In the genomic region with DNA sequence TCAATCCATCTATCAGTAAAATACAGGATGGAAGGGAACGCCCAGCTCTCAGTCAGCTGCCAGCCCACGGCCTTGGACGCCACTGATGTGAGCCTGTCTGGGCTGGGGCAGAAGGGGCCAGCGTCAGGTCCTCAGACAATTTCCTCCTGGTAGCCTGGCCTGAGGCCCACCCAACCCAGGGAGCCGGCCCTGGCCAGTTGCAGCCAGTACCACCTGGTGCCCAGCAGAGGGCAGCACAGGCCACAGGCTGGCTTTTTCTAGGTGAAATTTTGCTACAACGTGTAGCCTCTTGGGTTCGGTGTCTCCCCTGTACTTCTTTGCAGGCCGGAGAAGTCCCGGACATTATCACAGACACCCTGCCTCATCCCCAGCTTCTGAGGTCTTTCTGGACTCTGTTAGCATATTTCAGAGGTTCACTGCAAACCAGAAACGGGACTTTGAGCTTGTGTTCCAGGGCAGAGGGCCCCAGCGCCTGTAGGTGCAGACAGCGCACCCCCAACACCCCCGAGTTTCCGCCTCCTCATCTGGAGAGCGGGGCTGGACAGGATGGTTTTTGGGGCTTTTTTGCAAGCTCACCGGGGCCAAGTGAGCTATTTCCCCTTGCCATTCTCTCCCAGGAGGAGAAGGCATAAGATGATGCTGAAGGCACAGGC, we compare ENCODE assay signal across 8 cellular contexts. TPM values are rescaled to one million over a fixed set of nuclear protein-coding genes. Genes with fewer than 3 reads are reported as not detected.
A peak's percentile ranks its signal among the peaks of the same experiment; 100 is the strongest.
DNase-seq lines count a peak whose midpoint lies in the region; ATAC-seq, FAIRE-seq and TF ChIP-seq lines count a peak whose summit lies in the region.

No MANE protein-coding gene starts in this region.

- intact Hi-C loops in pancreas (cut with DNase I): loop anchor here (5.0 to 10.0 kb wide), 3 partner anchors 190 to 197 kb away; no protein-coding TSS in a partner anchor

- H3K27me3 ChIP-seq in pancreas: no peaks in the 10 kb centered on the region

- TF ChIP-seq CTCF in pancreas (IDR thresholded peaks at IDR 0.05): peak; percentile 94 to 98 (median 96)

- H3K4me3 ChIP-seq in pancreas: no peak overlapping the region

- DNase-seq in ACHN (peak; percentile 60), GM18507 (ENCODE audit: extremely low spot score, insufficient read length, low read depth) (peak; percentile 32), RPMI7951 (ENCODE audit: low read depth) (peak; percentile 42), glomerular visceral epithelial cell (ENCODE audit: extremely low spot score) (peak; percentile 80), pancreas (peak; percentile 23 to 84 (median 64)), ureter (ENCODE audit: low spot score) (peak; percentile 63)
- peak; percentile 14 to 53 (median 22) for DNase-seq in activated naive CD4-positive, alpha-beta T cell (lab: John Stamatoyannopoulos, UW)

- in situ Hi-C loops in ACHN (cut with HindIII; ENCODE audit: low pct_ligation_motif_present, low pct_unique_long_range_greater_than_20kb, low sequenced_read_pairs): no loop called here

- H3K4me1 ChIP-seq in pancreas: no peaks in the 10 kb centered on the region

- peak; percentile 75 for ATAC-seq in HG03280 (IDR thresholded peaks at IDR 0.05; ENCODE audit: unreplicated experiment)
- ATAC-seq in pancreas: peak; percentile 63 to 98 (median 92)

- H3K9me3 ChIP-seq in pancreas: no peaks in the 10 kb centered on the region

- FAIRE-seq in GM18507 (lab: Jason Lieb, UNC): peak; percentile 74
- FAIRE-seq in pancreas (lab: Jason Lieb, UNC): no peak

- H3K27ac ChIP-seq in pancreas: no peak overlapping the region

- WGBS in pancreas, 2 donors: 31 to 36% methylated on average over 16 of the region's 16 CpGs

- no peaks in the 10 kb centered on the region for H3K36me3 ChIP-seq in pancreas

RNA-seq across cellular contexts. Expression of gene KCNMB1, which starts 45.9 kb away (rescaled TPM):
- not detected in 2 replicates for total RNA-seq in RPMI7951 (2014; rRNA removed; shearing (Covaris generic))
- total RNA-seq in pancreas (under 1 TPM; 0.05 to 0.94 (median 0.26) TPM), ureter (26.6 TPM)
- polyA plus RNA-seq in pancreas: under 1 TPM; 0.61 to 0.76 TPM

Comparison
In these comparisons a context has a peak if more than half of its experiments do, and no peak if none do; other contexts are left out.
1. DNase-seq: peak in every context shown above with its lines; median percentile 80 in glomerular visceral epithelial cell; 64 in pancreas; 63 in ureter; 60 in ACHN; 42 in RPMI7951; 32 in GM18507; 22 in activated naive CD4-positive, alpha-beta T cell.
2. RNA of gene KCNMB1, which starts 45.9 kb away (total RNA-seq): 26.6 TPM in ureter (single experiment); 0.05 to 0.94 TPM in pancreas and not detected in RPMI7951; every median in the first group is over 10 times any median in the second.